In the genomic region with DNA sequence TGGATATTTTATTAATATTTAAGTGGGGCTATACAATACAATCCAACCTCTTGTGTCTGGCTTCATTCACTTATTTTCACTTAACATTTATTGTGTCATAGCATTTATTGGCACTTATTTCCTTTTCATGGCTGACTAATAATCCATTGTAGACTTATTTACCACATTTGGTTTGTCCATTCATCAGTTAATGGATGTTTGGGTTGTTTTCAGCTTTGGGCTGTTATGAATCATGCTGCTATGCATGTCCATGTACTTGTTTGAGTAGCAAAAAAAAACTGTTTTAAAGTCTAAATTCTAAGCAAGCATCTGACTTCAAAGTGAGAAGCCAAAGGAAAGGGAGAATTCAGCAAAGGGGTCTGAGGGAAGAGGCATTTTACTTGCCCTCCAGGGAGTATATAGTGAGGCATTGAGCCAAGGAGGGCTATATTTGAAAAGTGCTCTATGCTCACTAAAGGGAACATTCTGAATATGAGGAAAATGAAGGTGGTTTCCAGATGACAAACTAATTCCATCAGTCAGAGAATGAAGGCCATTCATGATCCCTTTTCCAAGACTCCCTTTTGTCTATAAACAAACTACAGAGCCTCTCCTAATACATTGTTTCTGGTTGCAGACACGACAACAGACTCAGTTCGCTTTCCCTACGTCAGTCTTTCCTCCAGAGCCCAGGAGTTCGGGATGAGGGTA, we compare ENCODE assay signal across 22 cellular contexts.
"Had no signal": no experiment of that assay in that cellular context is flagged by ENCODE, and none has a peak within 500 bp of the region (broad histone marks: within the 10 kb centered on the region; RNA-seq: fewer than 3 reads in every experiment).

No MANE protein-coding gene starts in this region.

- H3K27me3 ChIP-seq: heart right ventricle, right atrium auricular region, suprapubic skin, tibial nerve had no signal

- H3K36me3 ChIP-seq: heart right ventricle, pancreas, right atrium auricular region, suprapubic skin, tibial nerve had no signal

- H3K27ac ChIP-seq: heart right ventricle, pancreas, psoas muscle, right atrium auricular region, suprapubic skin had no signal

- H3K4me3 ChIP-seq: heart right ventricle, lung, pancreas, psoas muscle, right atrium auricular region, suprapubic skin, tibial nerve had no signal

- H3K9me3 ChIP-seq: pancreas, psoas muscle, right atrium auricular region, suprapubic skin, tibial nerve had no signal

- H3K4me1 ChIP-seq: heart right ventricle, pancreas, psoas muscle, right atrium auricular region, tibial nerve had no signal

- DNase-seq: activated B cell treated with CpG ODN at 0.5 μM for 24 hours; activated CD4-positive, alpha-beta T cell treated with anti-CD3 and anti-CD28 coated beads, Interleukin-2, amount 50 U/mL, for 1 hour; activated CD8-positive, alpha-beta T cell treated with anti-CD3 and anti-CD28 coated beads for 36 hours; activated naive CD8-positive, alpha-beta T cell treated with anti-CD3 and anti-CD28 coated beads, Interleukin-2, amount 50 U/mL, for 24 hours; activated T-cell treated with anti-CD3 and anti-CD28 coated beads, Interleukin-2, amount 50 U/mL, for 48 hours; amygdala; dermis blood vessel endothelial cell; effector CD4-positive, alpha-beta T cell; foreskin fibroblast; heart right ventricle; naive B cell; nephron progenitor cell; pancreas; psoas muscle; stimulated activated CD4-positive, alpha-beta T cell treated with anti-CD3 and anti-CD28 coated beads, Interleukin-15, amount 100 ng/mL, for 24 hours; stimulated activated CD4-positive, alpha-beta T cell treated with anti-CD3 and anti-CD28 coated beads, Interleukin-2, amount 100 ng/mL, for 24 hours; stimulated activated naive CD4-positive, alpha-beta T cell; T-helper 2 cell had no signal
